Comparison of ENCODE assay signal across 9 cellular contexts in genomic region chr19:55251296-55252081, GRCh38. TPM values are rescaled to one million over a fixed set of nuclear protein-coding genes. Genes with fewer than 3 reads are reported as not detected.
DNase-seq lines count a peak whose midpoint lies in the region; ATAC-seq, FAIRE-seq and TF ChIP-seq lines count a peak whose summit lies in the region.
"Had no signal": no experiment of that assay in that cellular context is flagged by ENCODE, and none has a peak within 500 bp of the region (broad histone marks: within the 10 kb centered on the region; RNA-seq: fewer than 3 reads in every experiment).

No MANE protein-coding gene starts in this region.

- peaks cover 93% of the 10 kb centered on the region for H3K79me2 ChIP-seq in endothelial cell of umbilical vein (ENCODE audit: control insufficient read depth, insufficient read depth, low read length)

- POLR2A ChIA-PET in endothelial cell of umbilical vein (lab: Charles Lee) = no interaction called here

- BruUV-seq in endothelial cell of umbilical vein (replicated peaks; lab: Mats Ljungman, UMichigan) = no TSS peak

- H4K20me1 ChIP-seq in endothelial cell of umbilical vein (replicated peaks; ENCODE audit: control insufficient read depth, extremely low read depth, insufficient read depth, low read length) = no peaks in the 10 kb centered on the region

- H3K4me2 ChIP-seq in endothelial cell of umbilical vein (ENCODE audit: insufficient read depth, low read length) = peak overlapping the region; percentile 27

- CTCF ChIA-PET in endothelial cell of umbilical vein (lab: Charles Lee) = no interaction called here

- no peak for ATAC-seq in HG03565 (IDR thresholded peaks at IDR 0.05; ENCODE audit: unreplicated experiment)

- peak; percentile 87 for FAIRE-seq in endothelial cell of umbilical vein (lab: Jason Lieb, UNC)

- no peak overlapping the region for H2AFZ ChIP-seq in endothelial cell of umbilical vein (ENCODE audit: low read depth, low read length)

- H3K9ac ChIP-seq in endothelial cell of umbilical vein (replicated peaks; ENCODE audit: extremely low read depth, insufficient read depth, low read length) = no peak overlapping the region

- H3K27me3 ChIP-seq in endothelial cell of umbilical vein (ENCODE audit: control insufficient read depth in 2 of 2, insufficient read depth in 2 of 2, low read length in 2 of 2) = no peaks in the 10 kb centered on the region

- dilution Hi-C loops in endothelial cell of umbilical vein (cut with MboI; ENCODE audit: extremely low pct_ligation_motif_present, low sequenced_read_pairs) = no loop called here

- H3K27ac ChIP-seq in endothelial cell of umbilical vein (ENCODE audit: insufficient read depth, low read depth, low read length) = peak overlapping the region; percentile 2

- H3K4me3 ChIP-seq in endothelial cell of umbilical vein (replicated peaks in 1 of 3; ENCODE audit: insufficient read depth in 1 of 3, low read depth in 1 of 3, low read length in 3 of 3) = no peak overlapping the region

- H3K9me1 ChIP-seq in endothelial cell of umbilical vein (replicated peaks; ENCODE audit: control insufficient read depth, extremely low read depth, insufficient read depth, low read length) = no peaks in the 10 kb centered on the region

- DNase-seq in HK-2 (ENCODE audit: unreplicated experiment) (peak; percentile 80), endothelial cell of umbilical vein (ENCODE audit: low read depth, low spot score) (peak; percentile 20), 8988T (no peak), NCI-H146 (lab: John Stamatoyannopoulos, UW) (no peak), AG20443 (ENCODE audit: low spot score) (no peak)
- peak; percentile 16 for DNase-seq in activated CD4-positive, alpha-beta T cell treated with anti-CD3 and anti-CD28 coated beads for 1 hour
- peak; percentile 34 for DNase-seq in stimulated activated CD8-positive, alpha-beta memory T cell treated with anti-CD3 and anti-CD28 coated beads, Interleukin-12 subunit alpha, Interleukin-12 subunit beta, amount 100 ng/mL, for 4 hours (ENCODE audit: low read depth)
- DNase-seq: anterior cingulate cortex had no signal

- peaks cover 0 to 7% of the 10 kb centered on the region in 2 experiments for H3K36me3 ChIP-seq in endothelial cell of umbilical vein (ENCODE audit: control insufficient read depth in 2 of 2, extremely low read depth in 1 of 2, insufficient read depth in 2 of 2, low read length in 2 of 2)

- TF ChIP-seq POLR2A in endothelial cell of umbilical vein (IDR thresholded peaks at IDR 0.05; ENCODE audit: low read depth, low read length) = no peak

- no peaks in the 10 kb centered on the region for H3K9me3 ChIP-seq in endothelial cell of umbilical vein (replicated peaks; ENCODE audit: control insufficient read depth, insufficient read depth, low read length)

- intact Hi-C loops in endothelial cell of umbilical vein (cut with micrococcal nuclease) = loop anchor here (10.0 kb wide), 1 partner anchor 353 kb away; the partner anchor contains the start of genes ZNF524 and ZNF865

- H3K4me1 ChIP-seq in endothelial cell of umbilical vein (ENCODE audit: control insufficient read depth, extremely low read depth, insufficient read depth, low read length) = peaks cover 47% of the 10 kb centered on the region

- TF ChIP-seq CTCF in endothelial cell of umbilical vein (IDR thresholded peaks at IDR 0.05; ENCODE audit: extremely low read depth in 1 of 2, insufficient read depth in 1 of 2, low read depth in 1 of 2, low read length in 2 of 2) = no peak

TF ChIP-seq in endothelial cell of umbilical vein, 7 proteins besides CTCF, POLR2A, EP300 and RAD21:
- TF ChIP-seq MYC (IDR thresholded peaks at IDR 0.05; ENCODE audit: low read depth, low read length) = no peak
- TF ChIP-seq EZH2 (IDR thresholded peaks at IDR 0.05; ENCODE audit: borderline replicate concordance, low read depth, low read length, severe bottlenecking) = no peak
- TF ChIP-seq POLR2AphosphoS5 (IDR thresholded peaks at IDR 0.05; ENCODE audit: insufficient read depth, low read depth, low read length) = no peak
- TF ChIP-seq MAX (IDR thresholded peaks at IDR 0.05; ENCODE audit: insufficient read depth, insufficient read length) = no peak
- peak; percentile 41 for TF ChIP-seq GATA2 (IDR thresholded peaks at IDR 0.05; ENCODE audit: insufficient read depth, insufficient read length, low read depth, low read length)
- peak; percentile 62 for TF ChIP-seq FOS (IDR thresholded peaks at IDR 0.05; ENCODE audit: borderline replicate concordance, insufficient read depth, low read length)
- TF ChIP-seq JUN (IDR thresholded peaks at IDR 0.05; ENCODE audit: borderline replicate concordance, insufficient read depth, insufficient read length, low read depth) = no peak
TF ChIP-seq in endothelial cell of umbilical vein: peak in this region for 2.

RNA-seq across cellular contexts. Expression of gene PPP6R1, which starts 7.3 kb away (rescaled TPM):
- total RNA-seq in endothelial cell of umbilical vein = 68.3 and 71.8 TPM in 2 replicates
- 35.7 and 36.0 TPM in 2 replicates for polyA plus RNA-seq in endothelial cell of umbilical vein
- polyA plus RNA-seq in endothelial cell of umbilical vein (2011; cell fraction: cytosol; rRNA removed) = 39.7 and 44.5 TPM in 2 replicates
- polyA plus RNA-seq in endothelial cell of umbilical vein (2011; cell fraction: nucleus; rRNA removed) = 90.6 and 94.5 TPM in 2 replicates
- polyA plus RNA-seq in endothelial cell of umbilical vein (2012) = 44.4 and 44.9 TPM in 2 replicates
- polyA minus RNA-seq in endothelial cell of umbilical vein = 45.2 and 59.6 TPM in 2 replicates
- polyA minus RNA-seq in endothelial cell of umbilical vein (2011; cell fraction: cytosol; rRNA and poly(A)+ RNA removed) = 69.8 TPM
- polyA minus RNA-seq in endothelial cell of umbilical vein (2011; cell fraction: nucleus; rRNA and poly(A)+ RNA removed) = 35.9 and 45.7 TPM in 2 replicates

RNA-seq across cellular contexts. Expression of gene TMEM86B, which starts 22.9 kb away (rescaled TPM):
- total RNA-seq in endothelial cell of umbilical vein = 4.1 and 5.4 TPM in 2 replicates
- polyA plus RNA-seq in endothelial cell of umbilical vein = 4.5 and 5.8 TPM in 2 replicates
- 1.1 and 1.8 TPM in 2 replicates for polyA plus RNA-seq in endothelial cell of umbilical vein (2011; cell fraction: cytosol; rRNA removed)
- polyA plus RNA-seq in endothelial cell of umbilical vein (2011; cell fraction: nucleus; rRNA removed) = 15.0 and 15.9 TPM in 2 replicates
- 2.2 and 3.2 TPM in 2 replicates for polyA plus RNA-seq in endothelial cell of umbilical vein (2012)
- 1.6 and 2.3 TPM in 2 replicates for polyA minus RNA-seq in endothelial cell of umbilical vein
- not detected for polyA minus RNA-seq in endothelial cell of umbilical vein (2011; cell fraction: cytosol; rRNA and poly(A)+ RNA removed)
- 3.6 and 6.4 TPM in 2 replicates for polyA minus RNA-seq in endothelial cell of umbilical vein (2011; cell fraction: nucleus; rRNA and poly(A)+ RNA removed)

RNA-seq across cellular contexts. Expression of gene HSPBP1, which starts 28.4 kb away (rescaled TPM):
- total RNA-seq in endothelial cell of umbilical vein = 30.4 and 38.5 TPM in 2 replicates
- 47.5 and 60.3 TPM in 2 replicates for polyA plus RNA-seq in endothelial cell of umbilical vein
- 31.7 and 39.6 TPM in 2 replicates for polyA plus RNA-seq in endothelial cell of umbilical vein (2011; cell fraction: cytosol; rRNA removed)
- 19.7 and 21.0 TPM in 2 replicates for polyA plus RNA-seq in endothelial cell of umbilical vein (2011; cell fraction: nucleus; rRNA removed)
- polyA plus RNA-seq in endothelial cell of umbilical vein (2012) = 25.6 and 29.3 TPM in 2 replicates
- 12.3 and 15.4 TPM in 2 replicates for polyA minus RNA-seq in endothelial cell of umbilical vein
- polyA minus RNA-seq in endothelial cell of umbilical vein (2011; cell fraction: cytosol; rRNA and poly(A)+ RNA removed) = 54.4 TPM
- 5.7 and 7.6 TPM in 2 replicates for polyA minus RNA-seq in endothelial cell of umbilical vein (2011; cell fraction: nucleus; rRNA and poly(A)+ RNA removed)

RNA-seq across cellular contexts. Expression of gene BRSK1, which starts 32.3 kb away (rescaled TPM):
- 0.44 and 0.46 TPM in 2 replicates for total RNA-seq in endothelial cell of umbilical vein
- 0.33 and 0.68 TPM in 2 replicates for polyA plus RNA-seq in endothelial cell of umbilical vein
- 0.15 and 0.17 TPM in 2 replicates for polyA plus RNA-seq in endothelial cell of umbilical vein (2011; cell fraction: cytosol; rRNA removed)
- 1.0 and 1.4 TPM in 2 replicates for polyA plus RNA-seq in endothelial cell of umbilical vein (2011; cell fraction: nucleus; rRNA removed)
- polyA plus RNA-seq in endothelial cell of umbilical vein (2012) = 0.94 and 1.2 TPM in 2 replicates
- 1.2 TPM in 1 of 2 replicates, not detected in the other for polyA minus RNA-seq in endothelial cell of umbilical vein
- polyA minus RNA-seq in endothelial cell of umbilical vein (2011; cell fraction: cytosol; rRNA and poly(A)+ RNA removed) = 0.82 TPM
- polyA minus RNA-seq in endothelial cell of umbilical vein (2011; cell fraction: nucleus; rRNA and poly(A)+ RNA removed) = not detected in 2 replicates

RNA-seq across cellular contexts. Expression of gene PTPRH, which starts 42.2 kb away (rescaled TPM):
- total RNA-seq in endothelial cell of umbilical vein = 0.51 and 1.00 TPM in 2 replicates
- polyA plus RNA-seq in endothelial cell of umbilical vein = 0.10 and 0.14 TPM in 2 replicates
- 0.14 and 0.18 TPM in 2 replicates for polyA plus RNA-seq in endothelial cell of umbilical vein (2011; cell fraction: cytosol; rRNA removed)
- 0.38 and 0.55 TPM in 2 replicates for polyA plus RNA-seq in endothelial cell of umbilical vein (2011; cell fraction: nucleus; rRNA removed)
- polyA plus RNA-seq in endothelial cell of umbilical vein (2012) = 1.9 and 2.6 TPM in 2 replicates
- polyA minus RNA-seq in endothelial cell of umbilical vein = 2.1 TPM in 2 replicates
- polyA minus RNA-seq in endothelial cell of umbilical vein (2011; cell fraction: cytosol; rRNA and poly(A)+ RNA removed) = 2.5 TPM
- polyA minus RNA-seq in endothelial cell of umbilical vein (2011; cell fraction: nucleus; rRNA and poly(A)+ RNA removed) = 0.19 TPM in 1 of 2 replicates, not detected in the other

Comparison
In these comparisons a context has a peak if more than half of its experiments do, and no peak if none do; other contexts are left out.
1. DNase-seq: peak in HK-2 (single experiment), activated CD4-positive, alpha-beta T cell treated with anti-CD3 and anti-CD28 coated beads for 1 hour (single experiment), endothelial cell of umbilical vein (single experiment) and stimulated activated CD8-positive, alpha-beta memory T cell treated with anti-CD3 and anti-CD28 coated beads, Interleukin-12 subunit alpha, Interleukin-12 subunit beta, amount 100 ng/mL, for 4 hours (single experiment); none in 8988T (single experiment), NCI-H146 (single experiment) and AG20443 (single experiment).